21 cellular contexts compared by ENCODE assay signal in genomic region chr2:119723121-119723635, GRCh38. TPM values are rescaled to one million over a fixed set of nuclear protein-coding genes. Genes with fewer than 3 reads are reported as not detected.
A peak's percentile ranks its signal among the peaks of the same experiment; 100 is the strongest.
DNase-seq lines count a peak whose midpoint lies in the region; ATAC-seq and TF ChIP-seq lines count a peak whose summit lies in the region.
"Had no signal": no experiment of that assay in that cellular context is flagged by ENCODE, and none has a peak within 500 bp of the region (broad histone marks: within the 10 kb centered on the region; RNA-seq: fewer than 3 reads in every experiment).

No MANE protein-coding gene starts in this region.

- no peaks in the 10 kb centered on the region for H3K79me2 ChIP-seq in neural progenitor cell (ENCODE audit: low read depth)

- peak; percentile 19 for ATAC-seq in left lobe of liver
- ATAC-seq in GM19455 (IDR thresholded peaks at IDR 0.05; ENCODE audit: unreplicated experiment) = no peak
- ATAC-seq: K562 had no signal

- no peak overlapping the region for H3K4me2 ChIP-seq in neural progenitor cell

- peaks cover 9% of the 10 kb centered on the region for H3K4me1 Mint-ChIP-seq in neural progenitor cell

- no peak overlapping the region for H3K27ac ChIP-seq in neural progenitor cell
- no peak overlapping the region for H3K27ac ChIP-seq in vagina
- H3K27ac ChIP-seq: C4-2B, RWPE1 had no signal

- peak; percentile 24 for DNase-seq in activated effector memory CD4-positive, alpha-beta T cell treated with anti-CD3 and anti-CD28 coated beads, Interleukin-2, amount 50 U/mL, for 16 hours
- no peak for DNase-seq in activated effector memory CD4-positive, alpha-beta T cell treated with Interleukin-2 at 50 U/mL for 16 hours
- DNase-seq in left lobe of liver (ENCODE audit: low spot score) = no peak
- peak; percentile 26 for DNase-seq in neural progenitor cell (ENCODE audit: low spot score)
- DNase-seq in vagina (ENCODE audit: extremely low spot score in 2 of 2) = no peak
- DNase-seq in NCI-H524 (lab: John Stamatoyannopoulos, UW) = no peak
- DNase-seq in DMS53 (lab: John Stamatoyannopoulos, UW) = no peak
- DNase-seq: AML-193; Calu3; CD8-positive, alpha-beta memory T cell; DMS153; MM.1S; NCI-H1048; NCI-H1417 treated with DMSO at 0.1 percent for 48 hours; NCI-H1930; NK-92 treated with Interleukin-12 subunit alpha and Interleukin-12 subunit beta, amount 100 ng/mL, for 24 hours; SHP77 treated with DMSO at 0.1 percent for 48 hours had no signal

- peaks cover 13% of the 10 kb centered on the region for H3K4me1 ChIP-seq in neural progenitor cell
- no peaks in the 10 kb centered on the region for H3K4me1 ChIP-seq in vagina

- TF ChIP-seq CTCF in neural progenitor cell (IDR thresholded peaks at IDR 0.05) (no peak), vagina (IDR thresholded peaks at IDR 0.05) (no peak)

- H3K4me3 ChIP-seq in neural progenitor cell (no peak overlapping the region), vagina (no peak overlapping the region)
- H3K4me3 ChIP-seq: K562 had no signal

- no peaks in the 10 kb centered on the region for H4K20me1 ChIP-seq in neural progenitor cell (ENCODE audit: low read depth)

- no peak overlapping the region for H3K4me3 Mint-ChIP-seq in neural progenitor cell
- H3K4me3 Mint-ChIP-seq: CD8-positive, alpha-beta memory T cell had no signal

- H3K36me3 Mint-ChIP-seq in neural progenitor cell = no peaks in the 10 kb centered on the region

- no peaks in the 10 kb centered on the region for H3K9me3 Mint-ChIP-seq in neural progenitor cell

- TF ChIP-seq POLR2A in vagina (IDR thresholded peaks at IDR 0.05) = no peak

- H3K27me3 ChIP-seq in neural progenitor cell = no peaks in the 10 kb centered on the region
- H3K27me3 ChIP-seq in vagina = no peaks in the 10 kb centered on the region

- peaks cover 2% of the 10 kb centered on the region for H3K27me3 Mint-ChIP-seq in neural progenitor cell (ENCODE audit: insufficient read depth, low read depth)

- peak overlapping the region; percentile 31 for H3K27ac Mint-ChIP-seq in neural progenitor cell

- no peaks in the 10 kb centered on the region for H3K9me3 ChIP-seq in neural progenitor cell (ENCODE audit: low read depth)
- no peaks in the 10 kb centered on the region for H3K9me3 ChIP-seq in vagina

- H3F3A ChIP-seq in neural progenitor cell (ENCODE audit: low read depth) = no peaks in the 10 kb centered on the region

- H3K9ac ChIP-seq in neural progenitor cell = no peak overlapping the region

- no peak overlapping the region for H2AFZ ChIP-seq in neural progenitor cell (replicated peaks)

- intact Hi-C loops in vagina (cut with DNase I) = no loop called here

- no peaks in the 10 kb centered on the region for H3K36me3 ChIP-seq in neural progenitor cell
- no peaks in the 10 kb centered on the region for H3K36me3 ChIP-seq in vagina

RNA-seq across cellular contexts. Expression of gene PTPN4, which starts 36.5 kb away (rescaled TPM):
- total RNA-seq in left lobe of liver (22.4 TPM), neural progenitor cell (ENCODE audit: low replicate concordance) (51.8 and 52.1 TPM in 2 replicates), vagina (31.7 TPM)

RNA-seq across cellular contexts. Expression of gene TMEM177, which starts 44.2 kb away (rescaled TPM):
- 18.4 TPM for total RNA-seq in left lobe of liver
- 12.2 and 26.6 TPM in 2 replicates for total RNA-seq in neural progenitor cell (ENCODE audit: low replicate concordance)
- total RNA-seq in vagina = 6.4 TPM

Comparison
In these comparisons a context has a peak if more than half of its experiments do, and no peak if none do; other contexts are left out.
1. DNase-seq: peak in activated effector memory CD4-positive, alpha-beta T cell treated with anti-CD3 and anti-CD28 coated beads, Interleukin-2, amount 50 U/mL, for 16 hours (single experiment) and neural progenitor cell (single experiment); none in activated effector memory CD4-positive, alpha-beta T cell treated with Interleukin-2 at 50 U/mL for 16 hours (single experiment), left lobe of liver (single experiment), vagina (0 of 2), NCI-H524 (0 of 2) and DMS53 (single experiment).